Comparison of ENCODE assay signal across 8 cellular contexts in genomic region chr5:138654281-138654867, GRCh38.
DNase-seq lines count a peak whose midpoint lies in the region; ATAC-seq and TF ChIP-seq lines count a peak whose summit lies in the region.

No MANE protein-coding gene starts in this region.

- H3K4me3 ChIP-seq in GM06990 (replicated peaks; ENCODE audit: low read depth, low read length): no peak overlapping the region
- no peak overlapping the region for H3K4me3 ChIP-seq in RWPE2 (ENCODE audit: severe bottlenecking)
- H3K4me3 ChIP-seq in parathyroid adenoma (ENCODE audit: low read depth, low read length): no peak overlapping the region
- H3K4me3 ChIP-seq in Karpas-422 (ENCODE audit: low read length): no peak overlapping the region

- CTCF ChIA-PET in activated naive CD4-positive, alpha-beta T cell treated with anti-CD3 and anti-CD28 coated beads, Interleukin-2, amount 10 ng/mL, durations not matched to agents 7 days and 5 days (lab: Charles Lee): interaction anchor here (0.7 kb wide), 1 partner anchor 38 kb away, joined by 3 read pairs; no protein-coding TSS in a partner anchor

- no peak overlapping the region for H3K4me2 ChIP-seq in parathyroid adenoma (ENCODE audit: low read length)
- no peak overlapping the region for H3K4me2 ChIP-seq in Karpas-422 (ENCODE audit: low read depth, low read length, poor library complexity, severe bottlenecking)

- H2AFZ ChIP-seq in parathyroid adenoma (peak overlapping the region; percentile 54), Karpas-422 (ENCODE audit: low read length) (no peak overlapping the region)

- H3K27ac ChIP-seq in RWPE2 (ENCODE audit: poor library complexity, severe bottlenecking) (no peak overlapping the region), parathyroid adenoma (peak overlapping the region; percentile 82), Karpas-422 (ENCODE audit: low read length) (no peak overlapping the region)

- peak overlapping the region; percentile 65 for H3K27ac Mint-ChIP-seq in activated naive CD4-positive, alpha-beta T cell treated with anti-CD3 and anti-CD28 coated beads, Interleukin-2, amount 10 ng/mL, durations not matched to agents 7 days and 5 days

- no peaks in the 10 kb centered on the region for H3K4me1 ChIP-seq in RWPE2 (ENCODE audit: insufficient read depth, poor library complexity, severe bottlenecking)
- peaks cover 49% of the 10 kb centered on the region for H3K4me1 ChIP-seq in parathyroid adenoma
- peaks cover 35% of the 10 kb centered on the region for H3K4me1 ChIP-seq in Karpas-422 (ENCODE audit: low read length)

- H4K20me1 ChIP-seq in Karpas-422 (ENCODE audit: insufficient read depth, low read depth, low read length): no peaks in the 10 kb centered on the region

- H3K9ac ChIP-seq in parathyroid adenoma (no peak overlapping the region), Karpas-422 (ENCODE audit: low read length) (no peak overlapping the region)

- peaks cover 15% of the 10 kb centered on the region for H3K4me1 Mint-ChIP-seq in activated naive CD4-positive, alpha-beta T cell treated with anti-CD3 and anti-CD28 coated beads, Interleukin-2, amount 10 ng/mL, durations not matched to agents 7 days and 5 days

- TF ChIP-seq CTCF in GM06990 (IDR thresholded peaks at IDR 0.05; ENCODE audit: insufficient read depth, low read length, poor library complexity, severe bottlenecking) (no peak), RWPE2 (IDR thresholded peaks at IDR 0.05; ENCODE audit: poor library complexity, severe bottlenecking) (no peak), parathyroid adenoma (IDR thresholded peaks at IDR 0.05) (no peak), omental fat pad (IDR thresholded peaks at IDR 0.05) (no peak)

- ATAC-seq in HG02571 (IDR thresholded peaks at IDR 0.05; ENCODE audit: unreplicated experiment) (peak; percentile 56), RWPE2 (ENCODE audit: low read depth) (peak; percentile 11; the same call in 1 of the 3 replicates), omental fat pad (ENCODE audit: low FRiP score) (no peak)

- DNase-seq in GM06990 (ENCODE audit: extremely low read depth, insufficient read length) (peak; percentile 59), RWPE2 (ENCODE audit: low spot score) (no peak), Karpas-422 (no peak), omental fat pad (ENCODE audit: low spot score) (no peak), ecto neural progenitor cell (ENCODE audit: low spot score) (no peak)
- DNase-seq in activated naive CD4-positive, alpha-beta T cell treated with anti-CD3 and anti-CD28 coated beads, Interleukin-2, amount 10 ng/mL, durations not matched to agents 7 days and 5 days: peak; percentile 74

- no peaks in the 10 kb centered on the region for H3K79me2 ChIP-seq in parathyroid adenoma
- H3K79me2 ChIP-seq in Karpas-422 (ENCODE audit: low read length): no peaks in the 10 kb centered on the region

- peaks cover 100% of the 10 kb centered on the region for H3K27me3 Mint-ChIP-seq in activated naive CD4-positive, alpha-beta T cell treated with anti-CD3 and anti-CD28 coated beads, Interleukin-2, amount 10 ng/mL, durations not matched to agents 7 days and 5 days

- no peaks in the 10 kb centered on the region for H3K36me3 Mint-ChIP-seq in activated naive CD4-positive, alpha-beta T cell treated with anti-CD3 and anti-CD28 coated beads, Interleukin-2, amount 10 ng/mL, durations not matched to agents 7 days and 5 days

- H3K9me3 ChIP-seq in RWPE2 (ENCODE audit: severe bottlenecking) (no peaks in the 10 kb centered on the region), parathyroid adenoma (ENCODE audit: control insufficient read depth, low read length) (no peaks in the 10 kb centered on the region), Karpas-422 (ENCODE audit: low read length) (no peaks in the 10 kb centered on the region)

- H3K27me3 ChIP-seq in GM06990 (replicated peaks; ENCODE audit: control insufficient read depth, insufficient read depth, low read length): no peaks in the 10 kb centered on the region; the same call in 1 of the 2 replicates
- H3K27me3 ChIP-seq in RWPE2 (ENCODE audit: insufficient read depth, poor library complexity, severe bottlenecking): no peaks in the 10 kb centered on the region
- no peaks in the 10 kb centered on the region for H3K27me3 ChIP-seq in parathyroid adenoma (ENCODE audit: control insufficient read depth, insufficient read depth, low read length)
- H3K27me3 ChIP-seq in Karpas-422 (ENCODE audit: low read length): no peaks in the 10 kb centered on the region

- H3K36me3 ChIP-seq in GM06990 (ENCODE audit: control insufficient read depth, insufficient read depth, low read length): no peaks in the 10 kb centered on the region
- no peaks in the 10 kb centered on the region for H3K36me3 ChIP-seq in RWPE2 (ENCODE audit: low read depth)
- no peaks in the 10 kb centered on the region for H3K36me3 ChIP-seq in parathyroid adenoma (ENCODE audit: control insufficient read depth, insufficient read depth, low read length)
- H3K36me3 ChIP-seq in Karpas-422 (ENCODE audit: insufficient read depth, low read length): no peaks in the 10 kb centered on the region

- H3K9me3 Mint-ChIP-seq in activated naive CD4-positive, alpha-beta T cell treated with anti-CD3 and anti-CD28 coated beads, Interleukin-2, amount 10 ng/mL, durations not matched to agents 7 days and 5 days: no peaks in the 10 kb centered on the region

- no peaks in the 10 kb centered on the region for H3K9me2 ChIP-seq in Karpas-422 (replicated peaks; ENCODE audit: insufficient read depth, low read length)

- no peak overlapping the region for H3K4me3 Mint-ChIP-seq in activated naive CD4-positive, alpha-beta T cell treated with anti-CD3 and anti-CD28 coated beads, Interleukin-2, amount 10 ng/mL, durations not matched to agents 7 days and 5 days

Comparison
In these comparisons a context has a peak if more than half of its experiments do, and no peak if none do; other contexts are left out.
1. DNase-seq: peak in GM06990 (single experiment) and activated naive CD4-positive, alpha-beta T cell treated with anti-CD3 and anti-CD28 coated beads, Interleukin-2, amount 10 ng/mL, durations not matched to agents 7 days and 5 days (single experiment); none in RWPE2 (single experiment), Karpas-422 (single experiment), omental fat pad (single experiment) and ecto neural progenitor cell (single experiment).